In the genomic region with DNA sequence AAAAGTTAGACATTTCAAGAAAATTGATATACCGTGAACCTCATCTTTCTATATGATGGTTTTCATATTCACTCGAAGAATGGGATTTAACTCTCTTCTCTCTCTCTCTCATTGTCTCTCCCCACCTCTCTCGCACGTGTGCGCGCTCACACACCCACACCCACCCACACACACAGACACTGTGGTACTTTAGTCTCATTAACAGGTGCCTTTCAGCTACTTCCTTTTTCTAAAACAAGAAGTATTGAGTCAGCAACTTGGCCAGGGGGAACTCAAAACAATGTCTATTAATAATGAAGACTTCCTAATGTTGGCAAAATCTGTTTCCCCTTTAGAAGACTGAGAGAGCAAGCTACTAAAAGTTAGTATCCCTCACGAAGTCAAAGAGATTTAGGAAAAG, we compare ENCODE assay signal across 10 cellular contexts.
A peak's percentile ranks its signal among the peaks of the same experiment; 100 is the strongest.
DNase-seq lines count a peak whose midpoint lies in the region; ATAC-seq, FAIRE-seq and TF ChIP-seq lines count a peak whose summit lies in the region.
"Had no signal": no experiment of that assay in that cellular context is flagged by ENCODE, and none has a peak within 500 bp of the region (broad histone marks: within the 10 kb centered on the region; RNA-seq: fewer than 3 reads in every experiment).

No MANE protein-coding gene starts in this region.

- H3K27ac ChIP-seq in aorta (ENCODE audit: low read depth in 1 of 2, low read length in 2 of 2): no peak overlapping the region
- H3K27ac ChIP-seq in effector memory CD4-positive, alpha-beta T cell (ENCODE audit: insufficient read depth, low read length, poor library complexity, severe bottlenecking): no peak overlapping the region

- intact Hi-C loops in Caco-2 (cut with micrococcal nuclease; ENCODE audit: unreplicated experiment): no loop called here
- intact Hi-C loops in aorta (cut with DNase I): no loop called here

- ATAC-seq in HG02798 (IDR thresholded peaks at IDR 0.05; ENCODE audit: poor library complexity, unreplicated experiment): peak; percentile 81
- ATAC-seq in natural killer cell treated with Interleukin-12 subunit alpha and Interleukin-12 subunit beta and Interleukin-15 and Interleukin-18, amount 100 ng/mL, for 72 hours: peak in 1 of 2 donors; percentile 18
- no peak for ATAC-seq in aorta (ENCODE audit: low FRiP score)
- ATAC-seq: HCT116 had no signal

- POLR2A ChIA-PET in Caco-2 (lab: Charles Lee): no interaction called here

- CTCF ChIA-PET in Caco-2 (lab: Charles Lee): no interaction called here

- peaks cover 16 to 27% of the 10 kb centered on the region in 2 donors for H3K27me3 Mint-ChIP-seq in natural killer cell treated with Interleukin-12 subunit alpha and Interleukin-12 subunit beta and Interleukin-15 and Interleukin-18, amount 100 ng/mL, for 72 hours
- H3K27me3 Mint-ChIP-seq in Caco-2 (ENCODE audit: insufficient read depth, unreplicated experiment): no peaks in the 10 kb centered on the region

- no peak for DNase-seq in GM19239 (ENCODE audit: insufficient read length, low spot score)
- DNase-seq in NB4 (ENCODE audit: low read depth): peak; percentile 51
- DNase-seq in natural killer cell treated with Interleukin-12 subunit alpha and Interleukin-12 subunit beta and Interleukin-15 and Interleukin-18, amount 100 ng/mL, for 72 hours (ENCODE audit: low spot score): peak; percentile 66
- no peak for DNase-seq in Caco-2
- DNase-seq in aorta: no peak
- DNase-seq in effector memory CD4-positive, alpha-beta T cell: no peak
- DNase-seq: dorsolateral prefrontal cortex had no signal

- peak overlapping the region; percentile 83 for H3K4me3 Mint-ChIP-seq in natural killer cell treated with Interleukin-12 subunit alpha and Interleukin-12 subunit beta and Interleukin-15 and Interleukin-18, amount 100 ng/mL, for 72 hours
- no peak overlapping the region for H3K4me3 Mint-ChIP-seq in Caco-2 (ENCODE audit: unreplicated experiment)
- H3K4me3 Mint-ChIP-seq: T-helper 2 cell treated with Interferon-gamma antibody and Interleukin-4, amounts not matched to agents 5 μg/mL and 100 μg/mL, for 36 hours had no signal

- H3K9me3 Mint-ChIP-seq in natural killer cell treated with Interleukin-12 subunit alpha and Interleukin-12 subunit beta and Interleukin-15 and Interleukin-18, amount 100 ng/mL, for 72 hours: no peaks in the 10 kb centered on the region
- no peaks in the 10 kb centered on the region for H3K9me3 Mint-ChIP-seq in Caco-2 (ENCODE audit: unreplicated experiment)
- H3K9me3 Mint-ChIP-seq: T-helper 2 cell treated with Interferon-gamma antibody and Interleukin-4, amounts not matched to agents 5 μg/mL and 100 μg/mL, for 36 hours had no signal

- no peaks in the 10 kb centered on the region for H3K36me3 Mint-ChIP-seq in natural killer cell treated with Interleukin-12 subunit alpha and Interleukin-12 subunit beta and Interleukin-15 and Interleukin-18, amount 100 ng/mL, for 72 hours
- no peaks in the 10 kb centered on the region for H3K36me3 Mint-ChIP-seq in Caco-2 (ENCODE audit: insufficient read depth, unreplicated experiment)

- H3K36me3 ChIP-seq in Caco-2 (ENCODE audit: control insufficient read depth, insufficient read depth, low read length): no peaks in the 10 kb centered on the region
- no peaks in the 10 kb centered on the region for H3K36me3 ChIP-seq in aorta (ENCODE audit: control insufficient read depth in 1 of 2, insufficient read depth in 2 of 2, low read length in 1 of 2)
- H3K36me3 ChIP-seq in effector memory CD4-positive, alpha-beta T cell (ENCODE audit: control insufficient read depth, insufficient read depth, low read length): no peaks in the 10 kb centered on the region

- no peaks in the 10 kb centered on the region for H3K4me1 ChIP-seq in Caco-2
- no peaks in the 10 kb centered on the region for H3K4me1 ChIP-seq in aorta (ENCODE audit: control insufficient read depth in 1 of 2, insufficient read depth in 2 of 2, low read length in 2 of 2)
- H3K4me1 ChIP-seq in effector memory CD4-positive, alpha-beta T cell (ENCODE audit: control insufficient read depth, insufficient read depth, low read length, poor library complexity, severe bottlenecking): no peaks in the 10 kb centered on the region

- no TSS peak for BruUV-seq in Caco-2 (replicated peaks; lab: Mats Ljungman, UMichigan)

- peak overlapping the region in 1 of 2 donors; percentile 77 for H3K27ac Mint-ChIP-seq in natural killer cell treated with Interleukin-12 subunit alpha and Interleukin-12 subunit beta and Interleukin-15 and Interleukin-18, amount 100 ng/mL, for 72 hours
- no peak overlapping the region for H3K27ac Mint-ChIP-seq in Caco-2 (ENCODE audit: unreplicated experiment)
- H3K27ac Mint-ChIP-seq: T-helper 2 cell treated with Interferon-gamma antibody and Interleukin-4, amounts not matched to agents 5 μg/mL and 100 μg/mL, for 36 hours had no signal

- no peak for TF ChIP-seq POLR2A in NB4 (IDR thresholded peaks at IDR 0.05; ENCODE audit: extremely low read depth, insufficient read length)

- H3K9me3 ChIP-seq in Caco-2 (no peaks in the 10 kb centered on the region), aorta (ENCODE audit: control insufficient read depth, low read length) (no peaks in the 10 kb centered on the region)
- no peaks in the 10 kb centered on the region for H3K9me3 ChIP-seq in effector memory CD4-positive, alpha-beta T cell (ENCODE audit: control insufficient read depth, low read length)

- H3K27me3 ChIP-seq in Caco-2 (replicated peaks; ENCODE audit: control insufficient read depth, insufficient read depth, low read length) (no peaks in the 10 kb centered on the region), aorta (ENCODE audit: control insufficient read depth in 1 of 2, insufficient read depth in 2 of 2, low read length in 1 of 2) (no peaks in the 10 kb centered on the region)
- H3K27me3 ChIP-seq in effector memory CD4-positive, alpha-beta T cell (replicated peaks; ENCODE audit: control insufficient read depth, insufficient read depth, low read length, poor library complexity, severe bottlenecking): no peaks in the 10 kb centered on the region
- H3K27me3 ChIP-seq: dorsolateral prefrontal cortex had no signal

- FAIRE-seq in GM19239 (lab: Jason Lieb, UNC): peak; percentile 89

- 74 to 75% methylated on average over 7 of the region's 7 CpGs for WGBS in aorta, 2 donors

- H3K4me3 ChIP-seq in NB4 (ENCODE audit: low read depth, low read length) (no peak overlapping the region), Caco-2 (ENCODE audit: low read depth, low read length) (no peak overlapping the region), aorta (ENCODE audit: low read length in 2 of 2) (no peak overlapping the region)
- no peak overlapping the region for H3K4me3 ChIP-seq in effector memory CD4-positive, alpha-beta T cell (ENCODE audit: insufficient read depth, low read depth, low read length, poor library complexity, severe bottlenecking)
- H3K4me3 ChIP-seq: dorsolateral prefrontal cortex had no signal

- peaks cover 20 to 29% of the 10 kb centered on the region in 2 donors for H3K4me1 Mint-ChIP-seq in natural killer cell treated with Interleukin-12 subunit alpha and Interleukin-12 subunit beta and Interleukin-15 and Interleukin-18, amount 100 ng/mL, for 72 hours (ENCODE audit: low read depth in 2 of 2)
- H3K4me1 Mint-ChIP-seq in Caco-2 (ENCODE audit: low read depth, unreplicated experiment): no peaks in the 10 kb centered on the region

- TF ChIP-seq CTCF in NB4 (IDR thresholded peaks at IDR 0.05; ENCODE audit: low read depth, low read length) (no peak), Caco-2 (IDR thresholded peaks at IDR 0.05; ENCODE audit: insufficient read depth in 1 of 2, low read depth in 1 of 2, low read length in 1 of 2, severe bottlenecking in 1 of 2, unreplicated experiment in 1 of 2) (no peak)

Comparison
In these comparisons a context has a peak if more than half of its experiments do, and no peak if none do; other contexts are left out.
1. DNase-seq: peak in NB4 (single experiment) and natural killer cell treated with Interleukin-12 subunit alpha and Interleukin-12 subunit beta and Interleukin-15 and Interleukin-18, amount 100 ng/mL, for 72 hours (single experiment); none in GM19239 (single experiment), Caco-2 (0 of 2), aorta (0 of 2) and effector memory CD4-positive, alpha-beta T cell (0 of 3).